8 cellular contexts compared by ENCODE assay signal in genomic region chr2:28869494-28870145, GRCh38. TPM values are rescaled to one million over a fixed set of nuclear protein-coding genes. Genes with fewer than 3 reads are reported as not detected.
DNase-seq lines count a peak whose midpoint lies in the region; ATAC-seq and TF ChIP-seq lines count a peak whose summit lies in the region.

No MANE protein-coding gene starts in this region.

- intact Hi-C loops in Calu3 (cut with micrococcal nuclease; ENCODE audit: unreplicated experiment) (no loop called here), psoas muscle (cut with DNase I) (loop anchor here in 1 of 2 donors (2.0 kb wide), 1 partner anchor 25 kb away; the partner anchor contains the start of gene WDR43)

- WGBS in psoas muscle, 3 donors: 0 to 1% (median 0%) methylated on average over 26 to 29 of the region's 29 CpGs

- no peaks in the 10 kb centered on the region for H3K27me3 ChIP-seq in foreskin keratinocyte
- H3K27me3 ChIP-seq in psoas muscle (ENCODE audit: insufficient read depth in 3 of 3, low read length in 2 of 3): no peaks in the 10 kb centered on the region

- TF ChIP-seq CTCF in Calu3 (IDR thresholded peaks at IDR 0.05; ENCODE audit: unreplicated experiment) (no peak), foreskin keratinocyte (conservative IDR thresholded peaks at IDR 0.05) (no peak), psoas muscle (IDR thresholded peaks at IDR 0.05) (no peak)

- no peaks in the 10 kb centered on the region for H3K9me3 Mint-ChIP-seq in Calu3 (ENCODE audit: low read depth, unreplicated experiment)
- no peaks in the 10 kb centered on the region for H3K9me3 Mint-ChIP-seq in activated CD4-positive, alpha-beta memory T cell treated with anti-CD3 and anti-CD28 coated beads, Interleukin-2, amount 10 ng/mL, durations not matched to agents 7 days and 5 days

- BruUV-seq in Calu3 (replicated peaks; lab: Mats Ljungman, UMichigan): no TSS peak

- H3K27ac Mint-ChIP-seq in Calu3 (ENCODE audit: unreplicated experiment): peak overlapping the region; percentile 67
- peak overlapping the region; percentile 95 for H3K27ac Mint-ChIP-seq in activated CD4-positive, alpha-beta memory T cell treated with anti-CD3 and anti-CD28 coated beads, Interleukin-2, amount 10 ng/mL, durations not matched to agents 7 days and 5 days

- peaks cover 39% of the 10 kb centered on the region for H3K36me3 Mint-ChIP-seq in Calu3 (ENCODE audit: insufficient read depth, unreplicated experiment)
- peaks cover 14% of the 10 kb centered on the region for H3K36me3 Mint-ChIP-seq in activated CD4-positive, alpha-beta memory T cell treated with anti-CD3 and anti-CD28 coated beads, Interleukin-2, amount 10 ng/mL, durations not matched to agents 7 days and 5 days (ENCODE audit: low read depth)

- H3K4me1 Mint-ChIP-seq in Calu3 (ENCODE audit: low read depth, unreplicated experiment): peaks cover 20% of the 10 kb centered on the region
- H3K4me1 Mint-ChIP-seq in activated CD4-positive, alpha-beta memory T cell treated with anti-CD3 and anti-CD28 coated beads, Interleukin-2, amount 10 ng/mL, durations not matched to agents 7 days and 5 days: peaks cover 37% of the 10 kb centered on the region

- H3K4me1 ChIP-seq in foreskin keratinocyte (no peaks in the 10 kb centered on the region), psoas muscle (peaks cover 15% of the 10 kb centered on the region)

- ATAC-seq in GM19438 (IDR thresholded peaks at IDR 0.05; ENCODE audit: low read depth, unreplicated experiment): peak; percentile 18
- peak; percentile 11 for ATAC-seq in HG03521 (IDR thresholded peaks at IDR 0.05; ENCODE audit: unreplicated experiment)
- peak; percentile 53 for ATAC-seq in foreskin keratinocyte
- peak in 3 of 4 donors; percentile 32 to 66 (median 59) for ATAC-seq in psoas muscle

- H3K27me3 Mint-ChIP-seq in Calu3 (ENCODE audit: unreplicated experiment): no peaks in the 10 kb centered on the region
- H3K27me3 Mint-ChIP-seq in activated CD4-positive, alpha-beta memory T cell treated with anti-CD3 and anti-CD28 coated beads, Interleukin-2, amount 10 ng/mL, durations not matched to agents 7 days and 5 days: no peaks in the 10 kb centered on the region

- H3K4me3 Mint-ChIP-seq in Calu3 (ENCODE audit: low read depth, unreplicated experiment): peak overlapping the region; percentile 92
- peak overlapping the region; percentile 96 for H3K4me3 Mint-ChIP-seq in activated CD4-positive, alpha-beta memory T cell treated with anti-CD3 and anti-CD28 coated beads, Interleukin-2, amount 10 ng/mL, durations not matched to agents 7 days and 5 days

- H3K27ac ChIP-seq in foreskin keratinocyte (peak overlapping the region; percentile 40), psoas muscle (peak overlapping the region; percentile 78)

- no peaks in the 10 kb centered on the region for H3K9me3 ChIP-seq in psoas muscle

- H3K36me3 ChIP-seq in psoas muscle (ENCODE audit: insufficient read depth in 1 of 2, low read depth in 1 of 2): peaks cover 3 to 15% of the 10 kb centered on the region in 2 donors

- peak overlapping the region; percentile 88 for H3K4me3 ChIP-seq in psoas muscle

- POLR2A ChIA-PET in activated CD4-positive, alpha-beta memory T cell treated with anti-CD3 and anti-CD28 coated beads, Interleukin-2, amount 10 ng/mL, durations not matched to agents 7 days and 5 days (lab: Charles Lee): interaction anchor here (0.8 to 5.9 kb wide), 36 partner anchors 8 to 1819 kb away, joined by 3 to 114 read pairs (median 5); partner anchors contain the start of genes PPP1CB, SPDYA and WDR43

- CTCF ChIA-PET in Calu3 (lab: Charles Lee): interaction anchor here (0.9 kb wide), 1 partner anchor 9 kb away, joined by 3 read pairs; no protein-coding TSS in a partner anchor
- CTCF ChIA-PET in activated CD4-positive, alpha-beta memory T cell treated with anti-CD3 and anti-CD28 coated beads, Interleukin-2, amount 10 ng/mL, durations not matched to agents 7 days and 5 days (lab: Charles Lee): interaction anchor here (1.0 to 3.1 kb wide), 10 partner anchors 8 to 303 kb away, joined by 3 to 10 read pairs (median 6); partner anchors contain the start of gene WDR43

- DNase-seq in Calu3: no peak
- no peak for DNase-seq in activated CD4-positive, alpha-beta memory T cell treated with anti-CD3 and anti-CD28 coated beads, Interleukin-2, amount 10 ng/mL, durations not matched to agents 7 days and 5 days
- DNase-seq in foreskin keratinocyte: no peak
- peak in 1 of 2 donors; percentile 28 for DNase-seq in psoas muscle
- no peak for DNase-seq in NCI-H2029 treated with DMSO at 0.1 percent for 48 hours (lab: John Stamatoyannopoulos, UW)
- DNase-seq in activated CD4-positive, CD25-positive, alpha-beta regulatory T cell (lab: John Stamatoyannopoulos, UW): no peak

RNA-seq across cellular contexts. Expression of gene TRMT61B, which starts 0.5 kb away (rescaled TPM):
- 17.0 and 18.1 TPM in 2 replicates for total RNA-seq in Calu3 (2022)
- 10 to 100 TPM; 13.1 to 14.1 TPM for total RNA-seq in activated CD4-positive, alpha-beta memory T cell treated with anti-CD3 and anti-CD28 coated beads, Interleukin-2, amount 10 ng/mL, durations not matched to agents 7 days and 5 days
- 21.1 and 23.1 TPM in 2 replicates for total RNA-seq in foreskin keratinocyte
- polyA plus RNA-seq in foreskin keratinocyte: 17.2 and 19.6 TPM in 2 replicates
- 10 to 100 TPM in 3 of 4 donors, 1 to 10 TPM in 1; 8.7 to 12.9 (median 11.3) TPM for total RNA-seq in psoas muscle
- 10 to 100 TPM in 2 of 3 donors, 1 to 10 TPM in 1; 9.5 to 21.7 (median 12.4) TPM for polyA plus RNA-seq in psoas muscle

RNA-seq across cellular contexts. Expression of gene WDR43, which starts 24.8 kb away (rescaled TPM):
- total RNA-seq in Calu3 (2022): 84.4 and 85.6 TPM in 2 replicates
- 10 to 100 TPM; 45.5 to 47.2 TPM for total RNA-seq in activated CD4-positive, alpha-beta memory T cell treated with anti-CD3 and anti-CD28 coated beads, Interleukin-2, amount 10 ng/mL, durations not matched to agents 7 days and 5 days
- 78.3 and 85.8 TPM in 2 replicates for total RNA-seq in foreskin keratinocyte
- polyA plus RNA-seq in foreskin keratinocyte: 16.2 and 24.9 TPM in 2 replicates
- 10 to 100 TPM; 30.5 to 89.5 (median 76.1) TPM for total RNA-seq in psoas muscle
- polyA plus RNA-seq in psoas muscle: 10 to 100 TPM; 25.5 to 54.4 (median 33.8) TPM

RNA-seq across cellular contexts. Expression of gene SPDYA, which starts 59.0 kb away (rescaled TPM):
- total RNA-seq in Calu3 (2022) (1.2 and 2.0 TPM in 2 replicates), foreskin keratinocyte (0.35 and 0.41 TPM in 2 replicates), psoas muscle (under 1 TPM; 0.17 to 0.61 (median 0.31) TPM)
- total RNA-seq in activated CD4-positive, alpha-beta memory T cell treated with anti-CD3 and anti-CD28 coated beads, Interleukin-2, amount 10 ng/mL, durations not matched to agents 7 days and 5 days: 1 to 10 TPM in 1 of 2 experiments, under 1 TPM in 1; 0.93 to 1.2 TPM
- polyA plus RNA-seq in foreskin keratinocyte (0.03 TPM in 1 of 2 replicates, not detected in the other), psoas muscle (under 1 TPM in 2 of 3 donors, not detected in 1; 0.07 to 0.31 TPM)
